8 cellular contexts compared by ENCODE assay signal in the genomic region with DNA sequence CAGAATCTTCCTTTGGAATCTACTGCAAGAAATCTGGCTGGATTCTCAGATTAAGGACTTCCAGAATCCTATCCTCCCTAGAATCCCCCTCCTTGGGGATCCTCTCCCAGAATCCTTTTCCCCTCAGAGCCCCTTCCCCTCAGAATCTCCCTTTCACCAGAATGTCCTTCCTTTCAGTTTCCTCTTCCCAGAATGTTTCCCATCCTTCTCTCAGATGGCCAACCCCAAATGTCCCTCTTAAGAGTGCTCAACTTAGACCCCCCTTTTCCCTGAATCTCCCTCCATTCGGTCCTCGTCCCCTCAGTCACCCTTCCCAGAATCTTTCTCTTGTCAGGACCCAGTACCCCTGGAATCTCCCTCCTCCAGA. TPM values are rescaled to one million over a fixed set of nuclear protein-coding genes. Genes with fewer than 3 reads are reported as not detected.
DNase-seq lines count a peak whose midpoint lies in the region; ATAC-seq and TF ChIP-seq lines count a peak whose summit lies in the region.

No MANE protein-coding gene starts in this region.

- peaks cover 32% of the 10 kb centered on the region for H3K36me3 ChIP-seq in A673 (ENCODE audit: insufficient read depth, low read length, poor library complexity, severe bottlenecking)
- peaks cover 23% of the 10 kb centered on the region for H3K36me3 ChIP-seq in IMR-90 (ENCODE audit: control insufficient read depth, insufficient read depth, low read length)
- H3K36me3 ChIP-seq in muscle layer of colon (ENCODE audit: insufficient read depth, low read length) = peaks cover 28% of the 10 kb centered on the region

- H2BK5ac ChIP-seq in IMR-90 (ENCODE audit: low read depth, low read length, poor library complexity, severe bottlenecking) = peak overlapping the region; percentile 35

- peak overlapping the region; percentile 100 for H3K4me3 ChIP-seq in A673 (ENCODE audit: low read depth, low read length, poor library complexity, severe bottlenecking)
- H3K4me3 ChIP-seq in IMR-90 (ENCODE audit: insufficient read depth, low read depth, low read length) = peak overlapping the region; percentile 48
- peak overlapping the region; percentile 33 to 99 for H3K4me3 ChIP-seq in muscle layer of colon (ENCODE audit: low read depth in 1 of 2, low read length in 2 of 2)

- peak overlapping the region; percentile 80 for H3K23ac ChIP-seq in IMR-90 (ENCODE audit: low read depth, low read length)

- peaks cover 12% of the 10 kb centered on the region for H3K4me1 ChIP-seq in A673 (ENCODE audit: insufficient read depth, low read length, poor library complexity, severe bottlenecking)
- H3K4me1 ChIP-seq in IMR-90 (ENCODE audit: control insufficient read depth, insufficient read depth, low read length) = peaks cover 3% of the 10 kb centered on the region; the same call in 1 of the 2 replicates
- peaks cover 27% of the 10 kb centered on the region for H3K4me1 ChIP-seq in muscle layer of colon (ENCODE audit: insufficient read depth, low read length)

- BruUV-seq in A673 (replicated peaks; lab: Mats Ljungman, UMichigan) (TSS peak; percentile 99), IMR-90 (replicated peaks; lab: Mats Ljungman, UMichigan) (TSS peak; percentile 96)

- no peak overlapping the region for H2BK120ac ChIP-seq in IMR-90 (ENCODE audit: low read depth, low read length)

- no peaks in the 10 kb centered on the region for H3K9me3 ChIP-seq in A673 (ENCODE audit: low read depth, low read length, poor library complexity, severe bottlenecking)
- H3K9me3 ChIP-seq in IMR-90 (ENCODE audit: control insufficient read depth, insufficient read depth, low read length) = no peaks in the 10 kb centered on the region
- no peaks in the 10 kb centered on the region for H3K9me3 ChIP-seq in muscle layer of colon (ENCODE audit: low read length)

- H3K18ac ChIP-seq in IMR-90 (ENCODE audit: low read depth, low read length) = peak overlapping the region; percentile 33

- H2AK5ac ChIP-seq in IMR-90 (ENCODE audit: low read depth, low read length) = peak overlapping the region; percentile 33

- intact Hi-C loops in A673 (cut with micrococcal nuclease; ENCODE audit: unreplicated experiment) (no loop called here), IMR-90 (cut with micrococcal nuclease) (no loop called here)

- H4K20me1 ChIP-seq in IMR-90 (ENCODE audit: insufficient read depth, low read length) = peaks cover 33% of the 10 kb centered on the region

- in situ Hi-C loops in IMR-90 (cut with MboI; ENCODE audit: low sequenced_read_pairs) = loop anchor here (25.0 kb wide), 1 partner anchor 401 kb away; a partner anchor contains a TSS

- peak overlapping the region; percentile 91 to 98 for H4K8ac ChIP-seq in IMR-90 (ENCODE audit: low read depth in 2 of 2, low read length in 2 of 2)

- no peak overlapping the region for H2BK15ac ChIP-seq in IMR-90 (ENCODE audit: low read depth, low read length)

- peaks cover 22 to 39% of the 10 kb centered on the region in 2 experiments for H3K79me1 ChIP-seq in IMR-90 (ENCODE audit: low read depth in 1 of 2, low read length in 2 of 2)

- H2BK20ac ChIP-seq in IMR-90 (ENCODE audit: low read depth, low read length) = no peak overlapping the region

- H3K56ac ChIP-seq in IMR-90 (ENCODE audit: extremely low read depth, insufficient read depth, low read length) = peak overlapping the region; percentile 88

- H2AK9ac ChIP-seq in IMR-90 (replicated peaks; ENCODE audit: low read depth, low read length, poor library complexity) = peak overlapping the region; percentile 87

- peak overlapping the region; percentile 78 for H3K14ac ChIP-seq in IMR-90 (replicated peaks; ENCODE audit: low read depth, low read length)

- H3K9me1 ChIP-seq in IMR-90 (ENCODE audit: insufficient read depth, low read length) = no peaks in the 10 kb centered on the region; the same call in 1 of the 2 replicates

- TF ChIP-seq CTCF in A673 (conservative IDR thresholded peaks at IDR 0.05; ENCODE audit: low read depth, low read length) (no peak), IMR-90 (conservative IDR thresholded peaks at IDR 0.05; ENCODE audit: low read depth, low read length) (no peak)

- TF ChIP-seq POLR2A in IMR-90 (IDR thresholded peaks at IDR 0.05; ENCODE audit: low read depth, low read length) = no peak

- DNase-seq in A673 (ENCODE audit: low spot score) (no peak), IMR-90 (no peak), caudate nucleus (lab: John Stamatoyannopoulos, UW) (no peak), NCI-H345 treated with DMSO at 0.1 percent for 48 hours (lab: John Stamatoyannopoulos, UW; ENCODE audit: unreplicated experiment) (no peak), HK-2 (ENCODE audit: unreplicated experiment) (no peak)

- H3K27ac ChIP-seq in A673 (ENCODE audit: low read depth, low read length, poor library complexity, severe bottlenecking) (peak overlapping the region; percentile 97), IMR-90 (ENCODE audit: insufficient read depth, low read length) (peak overlapping the region; percentile 67), caudate nucleus (ENCODE audit: low read depth, low read length) (peak overlapping the region; percentile 73), muscle layer of colon (ENCODE audit: low read depth, low read length) (peak overlapping the region; percentile 92)

- H4K91ac ChIP-seq in IMR-90 (ENCODE audit: insufficient read depth, low read depth, low read length) = peak overlapping the region; percentile 82

- H3K27me3 ChIP-seq in A673 (replicated peaks; ENCODE audit: insufficient read depth, low read depth, low read length, poor library complexity) (no peaks in the 10 kb centered on the region), IMR-90 (ENCODE audit: control insufficient read depth, insufficient read depth, low read length) (no peaks in the 10 kb centered on the region), muscle layer of colon (ENCODE audit: control insufficient read depth in 1 of 2, insufficient read depth in 2 of 2, low read length in 2 of 2) (no peaks in the 10 kb centered on the region)

- H3K4me2 ChIP-seq in IMR-90 (ENCODE audit: low read depth, low read length) = peak overlapping the region; percentile 67

- CTCF ChIA-PET in A673 (lab: Charles Lee) = interaction anchor here (0.5 to 0.8 kb wide), 2 partner anchors 24 to 94 kb away, joined by 4 to 6 read pairs; a partner anchor contains a TSS
- CTCF ChIA-PET in IMR-90 (lab: Yijun Ruan, JAX) = interaction anchor here (1.0 kb wide), 1 partner anchor 25 kb away, joined by 3 read pairs; no protein-coding TSS in a partner anchor

- 0% methylated on average over 2 of the region's 2 CpGs; no CpG with 5 or more reads in 1 of the 2 experiments for WGBS in IMR-90 (ENCODE audit: extremely low coverage in 2 of 2, insufficient read length in 1 of 2), 2 experiments

- H4K5ac ChIP-seq in IMR-90 (ENCODE audit: low read depth, low read length) = peak overlapping the region; percentile 53

- peak overlapping the region; percentile 65 for H3K4ac ChIP-seq in IMR-90 (ENCODE audit: low read depth, low read length)

- ATAC-seq in IMR-90 (ENCODE audit: low read depth) (no peak), HG02884 (IDR thresholded peaks at IDR 0.05; ENCODE audit: unreplicated experiment) (no peak), HG02981 (IDR thresholded peaks at IDR 0.05; ENCODE audit: unreplicated experiment) (no peak)

- H2AFZ ChIP-seq in IMR-90 (replicated peaks; ENCODE audit: low read length, poor library complexity) = peak overlapping the region; percentile 84

- POLR2A ChIA-PET in A673 (lab: Charles Lee; ENCODE audit: low non-redundant PET) = interaction anchor here (0.6 to 1.6 kb wide), 12 partner anchors 9 to 1152 kb away, joined by 3 to 10 read pairs (median 6); a partner anchor contains a TSS
- POLR2A ChIA-PET in IMR-90 (lab: Charles Lee; ENCODE audit: unreplicated experiment) = interaction anchor here (0.5 to 0.9 kb wide), 11 partner anchors 8 to 960 kb away, joined by 3 to 22 read pairs (median 4); a partner anchor contains a TSS

- dilution Hi-C loops in IMR-90 (cut with HindIII; ENCODE audit: low sequenced_read_pairs, unreplicated experiment) = no loop called here

- H3K9ac ChIP-seq in IMR-90 (ENCODE audit: low read depth, low read length) (peak overlapping the region; percentile 91), muscle layer of colon (ENCODE audit: low read length) (peak overlapping the region; percentile 90)

- no peak for TF ChIP-seq RAD21 in IMR-90 (IDR thresholded peaks at IDR 0.05; ENCODE audit: low read length)

TF ChIP-seq in IMR-90, 13 proteins besides CTCF, POLR2A, EP300 and RAD21 (continues in another document):
- TF ChIP-seq FOS (IDR thresholded peaks at IDR 0.05; ENCODE audit: low read depth, low read length) (no peak), BHLHE40 (IDR thresholded peaks at IDR 0.05; ENCODE audit: low read depth, low read length) (no peak), MAFK (IDR thresholded peaks at IDR 0.05; ENCODE audit: low read depth, low read length) (no peak), SMC3 (IDR thresholded peaks at IDR 0.05; ENCODE audit: low read depth, low read length) (no peak), CEBPB (IDR thresholded peaks at IDR 0.05; ENCODE audit: low read depth, low read length) (no peak), RCOR1 (IDR thresholded peaks at IDR 0.05; ENCODE audit: insufficient replicate concordance, low read length) (no peak)

RNA-seq across cellular contexts. Expression of a gene that starts 0.6 kb away (rescaled TPM):
- total RNA-seq in A673 (2021) (1,898 and 1,963 TPM in 2 replicates), IMR-90 (2012; rRNA removed) (320 and 410 TPM in 2 replicates)
- polyA plus RNA-seq in IMR-90 (2012; rRNA removed) = 3,500 and 3,524 TPM in 2 replicates
- 4,203 and 4,770 TPM in 2 replicates for polyA plus RNA-seq in IMR-90 (2012; cell fraction: cytosol; rRNA removed)
- polyA plus RNA-seq in IMR-90 (2012; cell fraction: nucleus; rRNA removed; ENCODE audit: low replicate concordance) = 1,551 and 1,592 TPM in 2 replicates

RNA-seq across cellular contexts. Expression of a gene that starts 9.0 kb away (rescaled TPM):
- total RNA-seq in A673 (2021) (160 and 169 TPM in 2 replicates), IMR-90 (2012; rRNA removed) (75.3 and 86.9 TPM in 2 replicates)
- 116 and 117 TPM in 2 replicates for polyA plus RNA-seq in IMR-90 (2012; rRNA removed)
- polyA plus RNA-seq in IMR-90 (2012; cell fraction: cytosol; rRNA removed) = 63.8 and 73.5 TPM in 2 replicates
- polyA plus RNA-seq in IMR-90 (2012; cell fraction: nucleus; rRNA removed; ENCODE audit: low replicate concordance) = 407 and 458 TPM in 2 replicates

RNA-seq across cellular contexts. Expression of a gene that starts 23.9 kb away (rescaled TPM):
- total RNA-seq in A673 (2021) (99.1 and 99.4 TPM in 2 replicates), IMR-90 (2012; rRNA removed) (6.5 and 7.8 TPM in 2 replicates)
- polyA plus RNA-seq in IMR-90 (2012; rRNA removed) = 28.3 and 33.2 TPM in 2 replicates
- polyA plus RNA-seq in IMR-90 (2012; cell fraction: cytosol; rRNA removed) = 7.8 and 13.9 TPM in 2 replicates
- 174 and 236 TPM in 2 replicates for polyA plus RNA-seq in IMR-90 (2012; cell fraction: nucleus; rRNA removed; ENCODE audit: low replicate concordance)

RNA-seq across cellular contexts. Expression of a gene that starts 29.7 kb away (rescaled TPM):
- 7.1 and 8.1 TPM in 2 replicates for total RNA-seq in A673 (2021)
- 1.4 and 3.1 TPM in 2 replicates for total RNA-seq in IMR-90 (2012; rRNA removed)
- polyA plus RNA-seq in IMR-90 (2012; rRNA removed) = 45.0 and 50.5 TPM in 2 replicates
- polyA plus RNA-seq in IMR-90 (2012; cell fraction: cytosol; rRNA removed) = 84.7 and 235 TPM in 2 replicates
- polyA plus RNA-seq in IMR-90 (2012; cell fraction: nucleus; rRNA removed; ENCODE audit: low replicate concordance) = 360 and 687 TPM in 2 replicates

RNA-seq across cellular contexts. Expression of a gene that starts 44.3 kb away (rescaled TPM):
- total RNA-seq in A673 (2021) (165 and 174 TPM in 2 replicates), IMR-90 (2012; rRNA removed) (52.0 and 53.3 TPM in 2 replicates)
- 76.8 and 89.9 TPM in 2 replicates for polyA plus RNA-seq in IMR-90 (2012; rRNA removed)
- polyA plus RNA-seq in IMR-90 (2012; cell fraction: cytosol; rRNA removed) = 74.3 and 78.9 TPM in 2 replicates
- 86.9 and 89.0 TPM in 2 replicates for polyA plus RNA-seq in IMR-90 (2012; cell fraction: nucleus; rRNA removed; ENCODE audit: low replicate concordance)

Comparison
In these comparisons a context has a peak if more than half of its experiments do, and no peak if none do; other contexts are left out.
1. H3K4me3 ChIP-seq: peak in every context shown above with its lines; median percentile 100 in A673; 66 in muscle layer of colon; 48 in IMR-90.
2. RNA of a gene that starts 23.9 kb away (total RNA-seq): 99.1 to 99.4 TPM in A673; 6.5 to 7.8 TPM in IMR-90; every median in the first group is over 10 times any median in the second.
3. Peak in every context shown above with its lines, with median percentiles within 50 percentile points of each other: H3K27ac ChIP-seq.